Comparison of ENCODE assay signal across 9 cellular contexts in the genomic region with DNA sequence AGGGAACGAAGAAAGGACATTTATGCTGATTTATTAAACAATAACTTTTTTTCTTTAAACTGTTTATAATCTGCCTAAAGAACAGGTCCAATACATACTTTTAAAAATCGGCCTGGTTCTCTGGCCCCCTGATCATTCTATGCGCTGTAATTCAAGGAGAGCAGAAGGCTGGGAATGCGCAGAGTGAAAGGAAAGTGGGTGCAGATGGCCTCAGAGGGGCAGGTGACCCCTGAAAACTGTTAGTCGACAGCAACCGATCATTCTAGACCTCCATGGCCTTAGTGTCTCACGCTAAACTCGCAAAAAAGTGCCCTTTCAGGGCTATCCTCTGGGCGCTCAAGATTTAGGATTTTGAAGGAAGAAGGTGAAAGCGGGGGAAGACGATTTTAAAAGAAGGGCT. TPM values are rescaled to one million over a fixed set of nuclear protein-coding genes. Genes with fewer than 3 reads are reported as not detected.
DNase-seq lines count a peak whose midpoint lies in the region; ATAC-seq and TF ChIP-seq lines count a peak whose summit lies in the region.
"Had no signal": no experiment of that assay in that cellular context is flagged by ENCODE, and none has a peak within 500 bp of the region (broad histone marks: within the 10 kb centered on the region; RNA-seq: fewer than 3 reads in every experiment).

No MANE protein-coding gene starts in this region.

- H3K27ac ChIP-seq in CD4-positive, alpha-beta T cell (ENCODE audit: low read depth, low read length): no peak overlapping the region
- H3K27ac ChIP-seq in Panc1 (ENCODE audit: low read length) (peak overlapping the region; percentile 93), esophagus squamous epithelium (peak overlapping the region; percentile 67 to 95 (median 91))
- H3K27ac ChIP-seq: HL-60 had no signal

- no peak for DNase-seq in CD4-positive, alpha-beta T cell
- no peak for DNase-seq in Panc1 (ENCODE audit: low read depth, low spot score)
- DNase-seq in esophagus squamous epithelium (lab: John Stamatoyannopoulos, UW): no peak
- DNase-seq in osteocyte (ENCODE audit: extremely low spot score, unreplicated experiment): no peak
- no peak for DNase-seq in NCI-H1417 (lab: John Stamatoyannopoulos, UW)
- no peak for DNase-seq in NCI-H128 (lab: John Stamatoyannopoulos, UW; ENCODE audit: unreplicated experiment)
- DNase-seq in SHP77 (lab: John Stamatoyannopoulos, UW): no peak

- POLR2A ChIA-PET in CD4-positive, alpha-beta T cell (lab: Charles Lee): no interaction called here
- POLR2A ChIA-PET in Panc1 (lab: Charles Lee): no interaction called here

- TF ChIP-seq CTCF in CD4-positive, alpha-beta T cell (IDR thresholded peaks at IDR 0.05): no peak
- TF ChIP-seq CTCF in Panc1 (IDR thresholded peaks at IDR 0.05) (no peak), esophagus squamous epithelium (IDR thresholded peaks at IDR 0.05) (no peak), osteocyte (IDR thresholded peaks at IDR 0.05) (no peak)

- H3K4me3 ChIP-seq in Panc1 (ENCODE audit: low read depth in 2 of 2, low read length in 2 of 2) (peak overlapping the region; percentile 52 to 89), esophagus squamous epithelium (peak overlapping the region; percentile 52 to 84 (median 82))

- CTCF ChIA-PET in CD4-positive, alpha-beta T cell (lab: Charles Lee): interaction anchor here (0.6 kb wide), 1 partner anchor 327 kb away, joined by 3 read pairs; no protein-coding TSS in a partner anchor
- CTCF ChIA-PET in Panc1 (lab: Charles Lee): no interaction called here

- in situ Hi-C loops in Panc1 (cut with HindIII; ENCODE audit: low pct_unique_long_range_greater_than_20kb, low sequenced_read_pairs): no loop called here

- H3K27ac Mint-ChIP-seq in CD4-positive, alpha-beta T cell: no peak overlapping the region
- peak overlapping the region; percentile 78 for H3K27ac Mint-ChIP-seq in osteocyte (ENCODE audit: unreplicated experiment)

- peak overlapping the region; percentile 90 for H3K4me3 Mint-ChIP-seq in CD4-positive, alpha-beta T cell
- H3K4me3 Mint-ChIP-seq in osteocyte (ENCODE audit: unreplicated experiment): peak overlapping the region; percentile 82

- H3K9me3 ChIP-seq in CD4-positive, alpha-beta T cell (ENCODE audit: control insufficient read depth, low read length): no peaks in the 10 kb centered on the region
- H3K9me3 ChIP-seq in Panc1 (ENCODE audit: control insufficient read depth, insufficient read depth, low read depth, low read length): no peaks in the 10 kb centered on the region
- H3K9me3 ChIP-seq in esophagus squamous epithelium: no peaks in the 10 kb centered on the region

- ATAC-seq in CD4-positive, alpha-beta T cell (ENCODE audit: poor library complexity): no peak
- no peak for ATAC-seq in Panc1
- ATAC-seq in GM19035 (IDR thresholded peaks at IDR 0.05; ENCODE audit: unreplicated experiment): no peak

- intact Hi-C loops in CD4-positive, alpha-beta T cell (cut with DNase I, micrococcal nuclease): loop anchor here (5.0 to 10.0 kb wide), 3 partner anchors 172 to 644 kb away; no protein-coding TSS in a partner anchor
- intact Hi-C loops in Panc1 (cut with micrococcal nuclease; ENCODE audit: unreplicated experiment): loop anchor here (5.0 to 10.0 kb wide), 3 partner anchors 56 to 312 kb away; no protein-coding TSS in a partner anchor
- intact Hi-C loops in esophagus squamous epithelium (cut with DNase I): loop anchor here (5.0 to 10.0 kb wide), 2 partner anchors 72 to 421 kb away; no protein-coding TSS in a partner anchor

- H3K36me3 Mint-ChIP-seq in CD4-positive, alpha-beta T cell (ENCODE audit: low read depth): no peaks in the 10 kb centered on the region
- H3K36me3 Mint-ChIP-seq in osteocyte (ENCODE audit: unreplicated experiment): no peaks in the 10 kb centered on the region

- H3K27me3 ChIP-seq in CD4-positive, alpha-beta T cell (ENCODE audit: control insufficient read depth, insufficient read depth, low read length): peaks cover 5% of the 10 kb centered on the region
- H3K27me3 ChIP-seq in Panc1 (ENCODE audit: control insufficient read depth, insufficient read depth, low read length) (no peaks in the 10 kb centered on the region), esophagus squamous epithelium (peaks cover 0 to 4% (median 0%) of the 10 kb centered on the region in 4 donors)

- peaks cover 23% of the 10 kb centered on the region for H3K27me3 Mint-ChIP-seq in CD4-positive, alpha-beta T cell
- H3K27me3 Mint-ChIP-seq in osteocyte (ENCODE audit: unreplicated experiment): no peaks in the 10 kb centered on the region

- peaks cover 25% of the 10 kb centered on the region for H3K4me1 ChIP-seq in Panc1 (ENCODE audit: control insufficient read depth, insufficient read depth, low read length)
- H3K4me1 ChIP-seq in esophagus squamous epithelium: peaks cover 0 to 26% (median 4%) of the 10 kb centered on the region in 3 donors

- no peaks in the 10 kb centered on the region for H3K9me3 Mint-ChIP-seq in CD4-positive, alpha-beta T cell
- no peaks in the 10 kb centered on the region for H3K9me3 Mint-ChIP-seq in osteocyte (ENCODE audit: unreplicated experiment)

- H3K36me3 ChIP-seq in Panc1 (ENCODE audit: control insufficient read depth, insufficient read depth, low read length) (no peaks in the 10 kb centered on the region; the same call in 1 of the 2 replicates), esophagus squamous epithelium (no peaks in the 10 kb centered on the region)

- WGBS in esophagus squamous epithelium, 2 donors: 45 to 48% methylated on average over 11 of the region's 11 CpGs

- H3K4me1 Mint-ChIP-seq in CD4-positive, alpha-beta T cell (ENCODE audit: low read depth): peaks cover 28% of the 10 kb centered on the region
- peaks cover 21% of the 10 kb centered on the region for H3K4me1 Mint-ChIP-seq in osteocyte (ENCODE audit: unreplicated experiment)

- TF ChIP-seq POLR2A in esophagus squamous epithelium (IDR thresholded peaks at IDR 0.05): no peak

- no TSS peak for BruUV-seq in Panc1 (replicated peaks; lab: Mats Ljungman, UMichigan)

RNA-seq across cellular contexts. Expression of gene PDE5A, which starts 2.2 kb away (rescaled TPM):
- under 1 TPM; 0.11 to 0.56 TPM for total RNA-seq in CD4-positive, alpha-beta T cell
- total RNA-seq in Panc1 (2021; ENCODE audit: unreplicated experiment): 114 TPM
- 40.8 TPM for polyA plus RNA-seq in Panc1 (2012; ENCODE audit: insufficient read length)
- 10 to 100 TPM in 1 of 4 donors, 1 to 10 TPM in 3; 1.9 to 26.7 (median 6.0) TPM for total RNA-seq in esophagus squamous epithelium
- 9.1 and 10.9 TPM in 2 replicates for total RNA-seq in osteocyte
